24 cellular contexts compared by ENCODE assay signal in genomic region chr1:5513179-5513578, GRCh38.
DNase-seq lines count a peak whose midpoint lies in the region; ATAC-seq, FAIRE-seq and TF ChIP-seq lines count a peak whose summit lies in the region.
"Had no signal": no experiment of that assay in that cellular context is flagged by ENCODE, and none has a peak within 500 bp of the region (broad histone marks: within the 10 kb centered on the region; RNA-seq: fewer than 3 reads in every experiment).

No MANE protein-coding gene starts in this region.

- intact Hi-C loops in kidney (cut with DNase I) = no loop called here

- H3K36me3 Mint-ChIP-seq in neural crest cell (ENCODE audit: low read depth) = no peaks in the 10 kb centered on the region
- H3K36me3 Mint-ChIP-seq: CD14-positive monocyte; CD4-positive, alpha-beta memory T cell; CD4-positive, CD25-positive, alpha-beta regulatory T cell; CD8-positive, alpha-beta memory T cell had no signal

- TF ChIP-seq CTCF in VCaP (conservative IDR thresholded peaks at IDR 0.05) (no peak), kidney (IDR thresholded peaks at IDR 0.05; ENCODE audit: borderline replicate concordance, extremely low read depth, insufficient read depth) (no peak), neural crest cell (conservative IDR thresholded peaks at IDR 0.05) (no peak)

- H3K4me1 ChIP-seq in kidney (ENCODE audit: control insufficient read depth in 1 of 2, insufficient read depth in 1 of 2, low read depth in 1 of 2, low read length in 2 of 2) = peaks cover 5 to 6% of the 10 kb centered on the region in 2 donors
- H3K4me1 ChIP-seq: BE2C had no signal

- no peak overlapping the region for H3K4me3 ChIP-seq in kidney (ENCODE audit: low read length in 2 of 2)
- H3K4me3 ChIP-seq: BLaER1, GM12878 had no signal

- ATAC-seq in HG03354 (IDR thresholded peaks at IDR 0.05; ENCODE audit: poor library complexity, severe bottlenecking, unreplicated experiment) = no peak
- ATAC-seq: GM12878 had no signal

- no peak overlapping the region for H3K9ac ChIP-seq in kidney (ENCODE audit: low read length in 2 of 2)
- H3K9ac ChIP-seq: BLaER1 had no signal

- DNase-seq in kidney (peak; percentile 56), neural crest cell (ENCODE audit: low read depth, low spot score) (no peak), HTR-8/SVneo (ENCODE audit: insufficient read length, low spot score) (no peak), OCI-M2 (lab: John Stamatoyannopoulos, UW; ENCODE audit: unreplicated experiment) (no peak)
- DNase-seq: 8988T; ACHN; BE2C; C1 segment of cervical spinal cord; CD4-positive, alpha-beta memory T cell; CD4-positive, CD25-positive, alpha-beta regulatory T cell; CD8-positive, alpha-beta memory T cell; COR-L47; DMS 273 treated with DMSO at 0.1 percent for 48 hours; DMS53; DND-41; EL; GDM1 had no signal

- H3K27me3 Mint-ChIP-seq in neural crest cell (ENCODE audit: low read depth) = peaks cover 5% of the 10 kb centered on the region

- peak overlapping the region; percentile 78 for H3K27ac Mint-ChIP-seq in neural crest cell (ENCODE audit: unreplicated experiment)
- H3K27ac Mint-ChIP-seq: CD14-positive monocyte; CD4-positive, CD25-positive, alpha-beta regulatory T cell; CD8-positive, alpha-beta memory T cell had no signal

- no peaks in the 10 kb centered on the region for H3K9me3 ChIP-seq in kidney (ENCODE audit: control insufficient read depth in 1 of 2, low read length in 2 of 2)
- H3K9me3 ChIP-seq: BE2C, BLaER1 had no signal

- H3K27ac ChIP-seq in VCaP (peak overlapping the region; percentile 62), kidney (ENCODE audit: low read depth in 2 of 2, low read length in 2 of 2) (no peak overlapping the region)
- H3K27ac ChIP-seq: BLaER1 had no signal

- H3K4me1 Mint-ChIP-seq in neural crest cell = peaks cover 12% of the 10 kb centered on the region

- H3K9me3 Mint-ChIP-seq in neural crest cell = no peaks in the 10 kb centered on the region
- H3K9me3 Mint-ChIP-seq: CD14-positive monocyte; CD4-positive, alpha-beta memory T cell; CD8-positive, alpha-beta memory T cell had no signal

- FAIRE-seq in kidney (lab: Jason Lieb, UNC) (no peak), HTR-8/SVneo (lab: Jason Lieb, UNC) (no peak)
- FAIRE-seq: A204.1, GM12878, GM19239 had no signal

- H3K4me3 Mint-ChIP-seq in neural crest cell = no peak overlapping the region
- H3K4me3 Mint-ChIP-seq: CD14-positive monocyte; CD4-positive, alpha-beta memory T cell; CD4-positive, CD25-positive, alpha-beta regulatory T cell; CD8-positive, alpha-beta memory T cell had no signal

- H3K36me3 ChIP-seq in kidney (ENCODE audit: control insufficient read depth in 1 of 2, insufficient read depth in 2 of 2, low read length in 2 of 2) = no peaks in the 10 kb centered on the region
- H3K36me3 ChIP-seq: BE2C, BLaER1 had no signal
